ENCODE assay signal across 14 cellular contexts in genomic region chr3:33050084-33050653, GRCh38.
"Had no signal": no experiment of that assay in that cellular context is flagged by ENCODE, and none has a peak within 500 bp of the region (broad histone marks: within the 10 kb centered on the region; RNA-seq: fewer than 3 reads in every experiment).

No MANE protein-coding gene starts in this region.

- H3K9me3 Mint-ChIP-seq: activated CD4-positive, alpha-beta memory T cell treated with anti-CD3 and anti-CD28 coated beads, Interleukin-2, amount 10 ng/mL, durations not matched to agents 7 days and 5 days; activated naive CD4-positive, alpha-beta T cell treated with anti-CD3 and anti-CD28 coated beads, Interleukin-2, amount 50 U/mL, for 24 hours; stimulated activated naive CD8-positive, alpha-beta T cell treated with anti-CD3 and anti-CD28 coated beads, Interleukin-15, Interleukin-2, amounts not matched to agents 100 ng/mL and 50 ng/mL, for 24 hours had no signal

- H3K27ac ChIP-seq: ovary had no signal

- H3K4me1 Mint-ChIP-seq: neural crest cell had no signal

- H3K4me3 ChIP-seq: coronary artery, heart left ventricle, ovary had no signal

- H3K27me3 Mint-ChIP-seq: activated CD4-positive, alpha-beta memory T cell treated with anti-CD3 and anti-CD28 coated beads, Interleukin-2, amount 10 ng/mL, durations not matched to agents 7 days and 5 days; activated naive CD4-positive, alpha-beta T cell treated with anti-CD3 and anti-CD28 coated beads, Interleukin-2, amount 50 U/mL, for 24 hours; stimulated activated naive CD8-positive, alpha-beta T cell treated with anti-CD3 and anti-CD28 coated beads, Interleukin-15, Interleukin-2, amounts not matched to agents 100 ng/mL and 50 ng/mL, for 24 hours had no signal

- H3K27ac Mint-ChIP-seq: activated naive CD4-positive, alpha-beta T cell treated with anti-CD3 and anti-CD28 coated beads, Interleukin-2, amount 50 U/mL, for 24 hours had no signal

- H3K9me3 ChIP-seq: heart left ventricle, ovary had no signal

- DNase-seq: activated CD4-positive, alpha-beta memory T cell treated with anti-CD3 and anti-CD28 coated beads, Interleukin-2, amount 10 ng/mL, durations not matched to agents 7 days and 5 days; central memory CD4-positive, alpha-beta T cell; effector CD8-positive, alpha-beta T cell; heart left ventricle; mesenchymal stem cell; ovary; stimulated activated CD4-positive, alpha-beta T cell treated with anti-CD3 and anti-CD28 coated beads, Interleukin-12 subunit alpha, Interleukin-12 subunit beta, amount 100 ng/mL, for 4 hours; stimulated activated CD4-positive, alpha-beta T cell treated with anti-CD3 and anti-CD28 coated beads, Interleukin-2, amount 100 ng/mL, for 48 hours had no signal

- H3K4me3 Mint-ChIP-seq: activated CD4-positive, alpha-beta memory T cell treated with anti-CD3 and anti-CD28 coated beads, Interleukin-2, amount 10 ng/mL, durations not matched to agents 7 days and 5 days; activated naive CD4-positive, alpha-beta T cell treated with anti-CD3 and anti-CD28 coated beads, Interleukin-2, amount 50 U/mL, for 24 hours; neural crest cell; stimulated activated naive CD8-positive, alpha-beta T cell treated with anti-CD3 and anti-CD28 coated beads, Interleukin-15, Interleukin-2, amounts not matched to agents 100 ng/mL and 50 ng/mL, for 24 hours had no signal

- H3K36me3 ChIP-seq: ovary had no signal

- ATAC-seq: activated CD4-positive, CD25-positive, alpha-beta regulatory T cell treated with anti-CD3 and anti-CD28 coated beads, Interleukin-2, amount 50 U/mL, for 24 hours; heart left ventricle; left lobe of liver had no signal
